ENCODE assay signal across 1 cellular context in the genomic region with DNA sequence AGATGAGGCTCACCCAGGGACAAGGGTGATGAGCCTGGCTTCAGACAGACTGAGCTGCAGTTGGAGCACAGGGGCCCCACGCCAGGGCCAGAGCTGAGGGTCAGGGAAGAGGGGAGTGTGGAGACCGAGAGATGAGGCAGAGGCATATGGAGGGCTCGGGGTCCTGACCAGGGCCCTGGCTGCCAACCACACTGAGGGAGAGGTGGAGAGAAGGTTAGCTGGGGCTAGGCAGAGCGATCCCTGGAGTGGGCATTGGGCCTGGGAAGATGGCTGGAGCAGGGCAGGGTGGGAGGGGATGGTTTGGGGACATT.
TF ChIP-seq lines count a peak whose summit lies in the region.

No MANE protein-coding gene starts in this region.

TF ChIP-seq in endothelial cell of umbilical vein, 7 proteins besides CTCF, POLR2A, EP300 and RAD21:
- TF ChIP-seq, protein P1, sequence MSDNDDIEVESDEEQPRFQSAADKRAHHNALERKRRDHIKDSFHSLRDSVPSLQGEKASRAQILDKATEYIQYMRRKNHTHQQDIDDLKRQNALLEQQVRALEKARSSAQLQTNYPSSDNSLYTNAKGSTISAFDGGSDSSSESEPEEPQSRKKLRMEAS (IDR thresholded peaks at IDR 0.05; ENCODE audit: insufficient read depth, insufficient read length): no peak
- TF ChIP-seq FOS (IDR thresholded peaks at IDR 0.05; ENCODE audit: borderline replicate concordance, insufficient read depth, low read length) (no peak), EZH2 (IDR thresholded peaks at IDR 0.05; ENCODE audit: borderline replicate concordance, low read depth, low read length, severe bottlenecking) (no peak), JUN (IDR thresholded peaks at IDR 0.05; ENCODE audit: borderline replicate concordance, insufficient read depth, insufficient read length, low read depth) (no peak), POLR2AphosphoS5 (IDR thresholded peaks at IDR 0.05; ENCODE audit: insufficient read depth, low read depth, low read length) (no peak)
